ENCODE assay signal across 17 cellular contexts in the genomic region with DNA sequence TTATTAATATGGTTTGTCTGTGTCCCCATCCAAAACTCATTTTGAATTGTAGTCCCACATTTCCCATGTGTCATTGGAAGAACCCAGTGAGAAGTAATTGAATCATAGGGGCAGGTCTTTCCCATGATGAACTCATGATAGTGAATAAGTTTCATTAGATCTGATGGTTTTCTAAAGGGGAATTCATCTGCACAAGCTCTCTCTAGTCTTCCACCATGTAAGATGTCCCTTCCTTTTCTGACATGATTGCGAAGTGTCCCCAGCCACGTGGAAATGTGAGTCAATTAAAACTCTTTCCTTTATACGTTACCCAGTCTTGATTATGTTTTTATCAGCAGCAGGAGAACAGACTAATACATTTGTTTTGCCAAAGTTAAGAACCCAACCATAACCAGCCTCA.
"Had no signal": no experiment of that assay in that cellular context is flagged by ENCODE, and none has a peak within 500 bp of the region (broad histone marks: within the 10 kb centered on the region; RNA-seq: fewer than 3 reads in every experiment).

No MANE protein-coding gene starts in this region.

- H3K4me3 Mint-ChIP-seq: activated CD8-positive, alpha-beta memory T cell treated with anti-CD3 and anti-CD28 coated beads, Interleukin-2, amount 10 ng/mL, durations not matched to agents 7 days and 5 days; dendritic cell treated with granulocyte-macrophage colony-stimulating factor and Interleukin-4, amounts not matched to agents 40 ng/mL and 50 ng/mL, for 4 days; naive B cell; T-helper 1 cell treated with Interleukin-12 subunit alpha and Interleukin-12 subunit beta and Interleukin-4 antibody, amounts not matched to agents 30 μg/mL and 1 μg/mL, for 36 hours had no signal

- H3K4me3 ChIP-seq: lung, skin epidermis, transverse colon had no signal

- H3K27me3 Mint-ChIP-seq: naive B cell had no signal

- H3K27me3 ChIP-seq: brain microvascular endothelial cell had no signal

- H3K9me3 Mint-ChIP-seq: dendritic cell treated with granulocyte-macrophage colony-stimulating factor and Interleukin-4, amounts not matched to agents 40 ng/mL and 50 ng/mL, for 4 days had no signal

- ATAC-seq: left cardiac atrium, SK-N-SH treated with all-trans-retinoic acid at 6 μM for 48 hours had no signal

- FAIRE-seq: TTC549 had no signal

- H3K36me3 Mint-ChIP-seq: naive B cell had no signal

- DNase-seq: activated naive CD4-positive, alpha-beta T cell treated with Interleukin-2 at 50 U/mL for 16 hours; amygdala; brain microvascular endothelial cell; cerebellar nuclear complex; hippocampal formation; left cardiac atrium; posterior cingulate gyrus; transverse colon had no signal

- H3K27ac Mint-ChIP-seq: activated CD8-positive, alpha-beta memory T cell treated with anti-CD3 and anti-CD28 coated beads, Interleukin-2, amount 10 ng/mL, durations not matched to agents 7 days and 5 days; dendritic cell treated with granulocyte-macrophage colony-stimulating factor and Interleukin-4, amounts not matched to agents 40 ng/mL and 50 ng/mL, for 4 days; T-helper 1 cell treated with Interleukin-12 subunit alpha and Interleukin-12 subunit beta and Interleukin-4 antibody, amounts not matched to agents 30 μg/mL and 1 μg/mL, for 36 hours had no signal

- H3K36me3 ChIP-seq: brain microvascular endothelial cell, neutrophil, transverse colon had no signal
